ENCODE assay signal across 2 cellular contexts in genomic region chr1:16701189-16701588, GRCh38. TPM values are rescaled to one million over a fixed set of nuclear protein-coding genes. Genes with fewer than 3 reads are reported as not detected.
"Had no signal": no experiment of that assay in that cellular context is flagged by ENCODE, and none has a peak within 500 bp of the region (broad histone marks: within the 10 kb centered on the region; RNA-seq: fewer than 3 reads in every experiment).

No MANE protein-coding gene starts in this region.

RNA-seq across cellular contexts. Expression of gene RNU1-3, which starts 34.4 kb away (rescaled TPM):
- total RNA-seq: right atrium auricular region had no signal
- polyA plus RNA-seq: thymus had no signal

RNA-seq across cellular contexts. Expression of gene RNU1-4, which starts 39.1 kb away (rescaled TPM):
- total RNA-seq: right atrium auricular region had no signal
- polyA plus RNA-seq: thymus had no signal
